30 cellular contexts compared by ENCODE assay signal in genomic region chr10:17068953-17069352, GRCh38.
"Had no signal": no experiment of that assay in that cellular context is flagged by ENCODE, and none has a peak within 500 bp of the region (broad histone marks: within the 10 kb centered on the region; RNA-seq: fewer than 3 reads in every experiment).

No MANE protein-coding gene starts in this region.

- H3K4me3 ChIP-seq: Peyer's patch, SJSA1 had no signal

- DNase-seq: activated CD4-positive, alpha-beta T cell treated with anti-CD3 and anti-CD28 coated beads for 1 hour; activated CD4-positive, alpha-beta T cell treated with anti-CD3 and anti-CD28 coated beads, Interleukin-2, amount 10 ng/mL, durations not matched to agents 24 days and 14 days; activated CD4-positive, alpha-beta T cell treated with anti-CD3 and anti-CD28 coated beads, Interleukin-2, amount 50 U/mL, for 48 hours; activated CD4-positive, CD25-positive, alpha-beta regulatory T cell; activated CD8-positive, alpha-beta memory T cell treated with anti-CD3 and anti-CD28 coated beads, Interleukin-2, amount 50 U/mL, for 4 hours; activated gamma-delta T cell treated with Interleukin-2 at 50 U/mL for 16 hours; activated naive CD4-positive, alpha-beta T cell treated with anti-CD3 and anti-CD28 coated beads for 36 hours; activated naive CD8-positive, alpha-beta T cell treated with anti-CD3 and anti-CD28 coated beads for 36 hours; activated T-cell treated with anti-CD3 and anti-CD28 coated beads for 4 hours; activated T-cell treated with anti-CD3 and anti-CD28 coated beads, Interleukin-2, amount 50 U/mL, for 4 hours; amniotic stem cell; aorta; brain microvascular endothelial cell; central memory CD4-positive, alpha-beta T cell; NCI-H1105 treated with DMSO at 0.1 percent for 48 hours; NCI-H1436 treated with DMSO at 0.1 percent for 48 hours; NCI-H1694 treated with DMSO at 0.1 percent for 48 hours; NCI-H2029; NCI-H345; NCI-H524 treated with DMSO at 0.1 percent for 48 hours; Peyer's patch; RPMI8226; SHP77 treated with DMSO at 0.1 percent for 48 hours; SW 1271; T-helper 1 cell; T-helper 2 cell; T-helper 9 cell; WERI-Rb-1 had no signal

- ATAC-seq: activated T-cell treated with anti-CD3 and anti-CD28 coated beads, Interleukin-2, amount 50 U/mL, for 4 hours had no signal

- H3K4me1 ChIP-seq: Peyer's patch had no signal

- H3K27me3 ChIP-seq: brain microvascular endothelial cell, Peyer's patch, SJSA1 had no signal

- H3K27ac ChIP-seq: brain microvascular endothelial cell, Peyer's patch, SJSA1, WERI-Rb-1 had no signal

- H3K9me3 ChIP-seq: Peyer's patch, SJSA1 had no signal

- FAIRE-seq: colon had no signal

- H3K36me3 ChIP-seq: brain microvascular endothelial cell, SJSA1, WERI-Rb-1 had no signal
